In genomic region chr9:33524431-33524947, GRCh38 we compare ENCODE assay signal across 8 cellular contexts. TPM values are rescaled to one million over a fixed set of nuclear protein-coding genes. Genes with fewer than 3 reads are reported as not detected.
DNase-seq lines count a peak whose midpoint lies in the region; ATAC-seq lines count a peak whose summit lies in the region.

No MANE protein-coding gene starts in this region.

- ATAC-seq in right cardiac atrium = peak in 1 of 2 donors; percentile 54
- peak; percentile 47 for ATAC-seq in stimulated activated effector memory CD8-positive, alpha-beta T cell treated with anti-CD3 and anti-CD28 coated beads, Interleukin-12 subunit alpha, Interleukin-12 subunit beta, amount 100 ng/mL, for 72 hours
- ATAC-seq in GM21529 (IDR thresholded peaks at IDR 0.05; ENCODE audit: unreplicated experiment) = no peak

- WGBS in right cardiac atrium = 2% methylated on average over 38 of the region's 38 CpGs

- peak overlapping the region; percentile 16 for H3K4me3 ChIP-seq in right cardiac atrium (ENCODE audit: low read length)

- H3K4me1 Mint-ChIP-seq in stimulated activated effector memory CD8-positive, alpha-beta T cell treated with anti-CD3 and anti-CD28 coated beads, Interleukin-12 subunit alpha, Interleukin-12 subunit beta, amount 100 ng/mL, for 72 hours = peaks cover 8% of the 10 kb centered on the region

- no peak overlapping the region for H3K27ac ChIP-seq in right cardiac atrium (ENCODE audit: low read length)

- no peaks in the 10 kb centered on the region for H3K9me3 ChIP-seq in right cardiac atrium (ENCODE audit: control insufficient read depth, low read length)

- no peaks in the 10 kb centered on the region for H3K9me3 Mint-ChIP-seq in stimulated activated effector memory CD8-positive, alpha-beta T cell treated with anti-CD3 and anti-CD28 coated beads, Interleukin-12 subunit alpha, Interleukin-12 subunit beta, amount 100 ng/mL, for 72 hours

- H3K4me1 ChIP-seq in right cardiac atrium (ENCODE audit: control insufficient read depth, insufficient read depth, low read length) = no peaks in the 10 kb centered on the region

- H3K27me3 ChIP-seq in right cardiac atrium (ENCODE audit: control insufficient read depth, insufficient read depth) = no peaks in the 10 kb centered on the region

- H3K27ac Mint-ChIP-seq in stimulated activated effector memory CD8-positive, alpha-beta T cell treated with anti-CD3 and anti-CD28 coated beads, Interleukin-12 subunit alpha, Interleukin-12 subunit beta, amount 100 ng/mL, for 72 hours = peak overlapping the region; percentile 50

- H3K36me3 Mint-ChIP-seq in stimulated activated effector memory CD8-positive, alpha-beta T cell treated with anti-CD3 and anti-CD28 coated beads, Interleukin-12 subunit alpha, Interleukin-12 subunit beta, amount 100 ng/mL, for 72 hours = no peaks in the 10 kb centered on the region

- peak; percentile 15 for DNase-seq in stimulated activated CD4-positive, alpha-beta T cell treated with anti-CD3 and anti-CD28 coated beads, Interleukin-4, amount 100 ng/mL, for 1 hour
- DNase-seq in stimulated activated CD4-positive, alpha-beta T cell treated with anti-CD3 and anti-CD28 coated beads, Interleukin-12 subunit alpha, Interleukin-12 subunit beta, amount 100 ng/mL, for 4 hours = no peak
- DNase-seq in activated T-cell treated with anti-CD3 and anti-CD28 coated beads, Interleukin-2, amount 50 U/mL, for 1 hour = peak; percentile 22
- peak in 2 of 3 donors; percentile 40 to 52 for DNase-seq in right cardiac atrium
- no peak for DNase-seq in stimulated activated effector memory CD8-positive, alpha-beta T cell treated with anti-CD3 and anti-CD28 coated beads, Interleukin-12 subunit alpha, Interleukin-12 subunit beta, amount 100 ng/mL, for 72 hours (ENCODE audit: low spot score in 2 of 2)
- no peak for DNase-seq in 8988T
- no peak for DNase-seq in Kasumi-1 (lab: John Stamatoyannopoulos, UW)

- H3K4me3 Mint-ChIP-seq in stimulated activated effector memory CD8-positive, alpha-beta T cell treated with anti-CD3 and anti-CD28 coated beads, Interleukin-12 subunit alpha, Interleukin-12 subunit beta, amount 100 ng/mL, for 72 hours = peak overlapping the region; percentile 80

- intact Hi-C loops in right cardiac atrium (cut with DNase I) = no loop called here

RNA-seq across cellular contexts. Expression of gene ANKRD18B, which starts 0.4 kb away (rescaled TPM):
- 1 to 10 TPM in 2 of 4 donors, under 1 TPM in 2; 0.62 to 2.4 (median 1.0) TPM for total RNA-seq in right cardiac atrium
- 0.68 TPM for polyA plus RNA-seq in right cardiac atrium

RNA-seq across cellular contexts. Expression of gene NOL6, which starts 50.8 kb away (rescaled TPM):
- total RNA-seq in right cardiac atrium = 10 to 100 TPM; 13.7 to 24.6 (median 15.4) TPM
- polyA plus RNA-seq in right cardiac atrium = 13.5 TPM

Comparison
In these comparisons a context has a peak if more than half of its experiments do, and no peak if none do; other contexts are left out.
1. DNase-seq: peak in stimulated activated CD4-positive, alpha-beta T cell treated with anti-CD3 and anti-CD28 coated beads, Interleukin-4, amount 100 ng/mL, for 1 hour (single experiment), activated T-cell treated with anti-CD3 and anti-CD28 coated beads, Interleukin-2, amount 50 U/mL, for 1 hour (single experiment) and right cardiac atrium (2 of 3); none in stimulated activated CD4-positive, alpha-beta T cell treated with anti-CD3 and anti-CD28 coated beads, Interleukin-12 subunit alpha, Interleukin-12 subunit beta, amount 100 ng/mL, for 4 hours (single experiment), stimulated activated effector memory CD8-positive, alpha-beta T cell treated with anti-CD3 and anti-CD28 coated beads, Interleukin-12 subunit alpha, Interleukin-12 subunit beta, amount 100 ng/mL, for 72 hours (0 of 2), 8988T (single experiment) and Kasumi-1 (0 of 2).